In the genomic region with DNA sequence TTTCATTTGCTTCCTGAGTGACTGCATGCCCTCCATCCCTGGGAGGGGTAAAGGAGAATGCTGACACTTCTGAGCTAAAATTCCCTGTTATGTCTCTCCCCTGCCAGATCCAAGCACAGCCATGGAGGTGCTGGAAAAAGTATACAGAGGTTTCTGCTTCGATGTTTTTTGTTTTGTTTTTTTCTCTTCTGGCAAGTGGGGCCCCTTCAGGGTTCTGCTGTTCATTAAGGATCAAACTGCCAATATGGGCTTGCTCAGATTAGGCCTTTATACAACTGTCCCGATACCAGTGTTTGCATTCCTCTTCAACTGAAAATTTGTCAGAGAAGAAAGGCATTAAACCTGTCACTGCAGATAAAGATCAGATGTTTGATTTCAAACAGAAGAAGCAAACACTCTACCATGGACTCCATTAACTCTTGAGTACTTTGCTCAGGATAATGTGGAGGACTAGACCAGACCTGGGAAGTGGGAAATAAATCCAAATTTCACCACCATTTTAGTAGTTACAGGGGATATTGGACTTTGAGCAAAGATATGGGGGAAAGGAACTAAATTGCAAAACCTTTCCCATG, we compare ENCODE assay signal across 24 cellular contexts.
DNase-seq lines count a peak whose midpoint lies in the region; TF ChIP-seq lines count a peak whose summit lies in the region.
"Had no signal": no experiment of that assay in that cellular context is flagged by ENCODE, and none has a peak within 500 bp of the region (broad histone marks: within the 10 kb centered on the region; RNA-seq: fewer than 3 reads in every experiment).

No MANE protein-coding gene starts in this region.

- peak; percentile 21 for DNase-seq in NCI-H1105 (lab: John Stamatoyannopoulos, UW)
- DNase-seq in NCI-H774 (lab: John Stamatoyannopoulos, UW), result peak; percentile 50
- peak; percentile 69 for DNase-seq in islet precursor cell
- DNase-seq in sigmoid colon, result no peak
- DNase-seq in activated CD4-positive, alpha-beta T cell treated with anti-CD3 and anti-CD28 coated beads for 48 hours, result no peak
- DNase-seq in NCI-H146 (lab: John Stamatoyannopoulos, UW), result no peak
- no peak for DNase-seq in spleen
- DNase-seq: activated CD4-positive, alpha-beta T cell treated with anti-CD3 and anti-CD28 coated beads, Interleukin-2, amount 50 U/mL, for 1 hour; activated CD8-positive, alpha-beta memory T cell treated with anti-CD3 and anti-CD28 coated beads, Interleukin-2, amount 10 ng/mL, durations not matched to agents 7 days and 5 days; activated naive CD4-positive, alpha-beta T cell treated with anti-CD3 and anti-CD28 coated beads, Interleukin-2, amount 10 ng/mL, durations not matched to agents 7 days and 5 days; activated T-cell treated with anti-CD3 and anti-CD28 coated beads, Interleukin-2, amount 50 U/mL, for 72 hours; amniotic stem cell; erythroblast; foreskin keratinocyte; heart right ventricle; KG1; left cardiac atrium; naive thymus-derived CD8-positive, alpha-beta T cell; NCI-H1930; NCI-H446 treated with DMSO at 0.1 percent for 48 hours; right cardiac atrium; stimulated activated naive CD4-positive, alpha-beta T cell treated with Interleukin-2 at 50 U/mL for 16 hours had no signal

- no peak for TF ChIP-seq EP300 in sigmoid colon (IDR thresholded peaks at IDR 0.05)

- H3K9me3 ChIP-seq in sigmoid colon (no peaks in the 10 kb centered on the region), spleen (no peaks in the 10 kb centered on the region)
- H3K9me3 ChIP-seq: heart right ventricle, thoracic aorta had no signal

- H3K4me1 ChIP-seq in sigmoid colon (peaks cover 0 to 54% (median 48%) of the 10 kb centered on the region in 4 donors), spleen (no peaks in the 10 kb centered on the region)
- H3K4me1 ChIP-seq: foreskin keratinocyte, heart right ventricle had no signal

- H3K4me3 ChIP-seq in sigmoid colon, result no peak overlapping the region
- H3K4me3 ChIP-seq in spleen, result no peak overlapping the region
- H3K4me3 ChIP-seq: heart right ventricle, thoracic aorta had no signal

- H3K27me3 ChIP-seq in sigmoid colon, result no peaks in the 10 kb centered on the region
- no peaks in the 10 kb centered on the region for H3K27me3 ChIP-seq in spleen (replicated peaks in 1 of 7)
- H3K27me3 ChIP-seq: foreskin keratinocyte, heart right ventricle had no signal

- TF ChIP-seq POLR2A in sigmoid colon (IDR thresholded peaks at IDR 0.05) (no peak), spleen (IDR thresholded peaks at IDR 0.05) (no peak)

- 21 to 27% methylated on average over 2 of the region's 2 CpGs for WGBS in sigmoid colon, 2 donors
- 35 to 52% (median 40%) methylated on average over 2 of the region's 2 CpGs for WGBS in spleen, 5 donors

- TF ChIP-seq CTCF in sigmoid colon (IDR thresholded peaks at IDR 0.05), result no peak
- TF ChIP-seq CTCF in spleen (IDR thresholded peaks at IDR 0.05 in 8 of 11, conservative IDR thresholded peaks at IDR 0.05 in 3 of 11), result no peak

- H3K36me3 ChIP-seq in sigmoid colon (no peaks in the 10 kb centered on the region), spleen (no peaks in the 10 kb centered on the region)
- H3K36me3 ChIP-seq: heart right ventricle, thoracic aorta had no signal

- intact Hi-C loops in sigmoid colon (cut with DNase I) (loop anchor here (10.0 kb wide), 1 partner anchor 101 kb away; no protein-coding TSS in a partner anchor), spleen (cut with DNase I; ENCODE audit: low total_unique reads) (no loop called here)

- H3K27ac ChIP-seq in sigmoid colon, result peak overlapping the region in 3 of 4 donors; percentile 73 to 78 (median 77)
- H3K27ac ChIP-seq in spleen, result no peak overlapping the region
- H3K27ac ChIP-seq: foreskin keratinocyte, heart right ventricle, thoracic aorta, VCaP had no signal

Comparison
In these comparisons a context has a peak if more than half of its experiments do, and no peak if none do; other contexts are left out.
1. DNase-seq: peak in NCI-H1105 (single experiment), NCI-H774 (single experiment) and islet precursor cell (single experiment); none in sigmoid colon (single experiment), activated CD4-positive, alpha-beta T cell treated with anti-CD3 and anti-CD28 coated beads for 48 hours (single experiment), NCI-H146 (single experiment) and spleen (single experiment).
2. H3K27ac ChIP-seq: peak in sigmoid colon (3 of 4); none in spleen (0 of 8).